Comparison of ENCODE assay signal across 8 cellular contexts in genomic region chr19:41352609-41353465, GRCh38.
DNase-seq lines count a peak whose midpoint lies in the region; ATAC-seq and TF ChIP-seq lines count a peak whose summit lies in the region.

No MANE protein-coding gene starts in this region.

- H3K36me3 ChIP-seq in WERI-Rb-1, result no peaks in the 10 kb centered on the region

- H3K27me3 ChIP-seq in WERI-Rb-1 (ENCODE audit: insufficient read depth, low read depth, severe bottlenecking) (peaks cover 10% of the 10 kb centered on the region), layer of hippocampus (ENCODE audit: control insufficient read depth, insufficient read depth, low read length) (peaks cover 7% of the 10 kb centered on the region)

- DNase-seq in ELR (ENCODE audit: low read depth) (peak; percentile 71), KBM-7 (peak; percentile 60), WERI-Rb-1 (peak; percentile 75), caudate nucleus (lab: John Stamatoyannopoulos, UW) (peak in 11 of 61 donors; percentile 2 to 22 (median 11)), putamen (ENCODE audit: low spot score) (no peak)
- DNase-seq in stimulated activated CD4-positive, alpha-beta T cell treated with anti-CD3 and anti-CD28 coated beads, Interleukin-2, amount 100 ng/mL, for 48 hours, result peak; percentile 67 to 69

- ATAC-seq in GM21515 (IDR thresholded peaks at IDR 0.05; ENCODE audit: unreplicated experiment), result no peak

- H3K4me3 ChIP-seq in WERI-Rb-1 (ENCODE audit: low read depth, low read length), result peak overlapping the region; percentile 57

- no peaks in the 10 kb centered on the region for H3K9me3 ChIP-seq in WERI-Rb-1 (ENCODE audit: severe bottlenecking)

- TF ChIP-seq CTCF in WERI-Rb-1 (IDR thresholded peaks at IDR 0.05; ENCODE audit: low read depth, low read length), result peak; percentile 47

- H3K27ac ChIP-seq in WERI-Rb-1 (0 out of 2 replicates have a peak overlapping the region, but pooled peaks have one; percentile 33), caudate nucleus (ENCODE audit: low read depth, low read length) (peak overlapping the region; percentile 26), layer of hippocampus (ENCODE audit: low read depth, low read length) (peak overlapping the region; percentile 52)

- in situ Hi-C loops in KBM-7 (cut with MboI; ENCODE audit: low pct_unique_long_range_greater_than_20kb, low sequenced_read_pairs), result no loop called here
